ENCODE assay signal across 8 cellular contexts in genomic region chr10:37856881-37857286, GRCh38. TPM values are rescaled to one million over a fixed set of nuclear protein-coding genes. Genes with fewer than 3 reads are reported as not detected.
DNase-seq lines count a peak whose midpoint lies in the region; ATAC-seq and TF ChIP-seq lines count a peak whose summit lies in the region.

No MANE protein-coding gene starts in this region.

- H3K9me3 ChIP-seq in SK-N-MC (ENCODE audit: low read depth, low read length) (no peaks in the 10 kb centered on the region), breast epithelium (no peaks in the 10 kb centered on the region), left lung (no peaks in the 10 kb centered on the region)

- H3K4me3 ChIP-seq in SK-N-MC (peak overlapping the region; percentile 77), breast epithelium (peak overlapping the region; percentile 78 to 86 (median 86)), left lung (peak overlapping the region; percentile 74 to 78)

- H3K9ac ChIP-seq in SK-N-MC (ENCODE audit: insufficient read length): peak overlapping the region; percentile 89

- intact Hi-C loops in breast epithelium (cut with DNase I; ENCODE audit: low total_unique reads) (no loop called here), left lung (cut with DNase I) (no loop called here)

- H3K4me1 ChIP-seq in breast epithelium (no peaks in the 10 kb centered on the region), left lung (peaks cover 0 to 31% of the 10 kb centered on the region in 2 donors)

- peak; percentile 28 for DNase-seq in AG08396 (ENCODE audit: low spot score)
- DNase-seq in SK-N-MC (ENCODE audit: low read depth, low spot score): no peak
- peak in 1 of 2 donors; percentile 24 for DNase-seq in breast epithelium (ENCODE audit: low spot score in 2 of 2)
- peak; percentile 40 to 57 for DNase-seq in left lung
- DNase-seq in stimulated activated CD8-positive, alpha-beta memory T cell treated with anti-CD3 and anti-CD28 coated beads, Interleukin-15, amount 100 ng/mL, for 24 hours (ENCODE audit: low read depth): peak; percentile 2
- DNase-seq in COLO829 (ENCODE audit: low spot score): no peak

- H3K36me3 ChIP-seq in SK-N-MC (ENCODE audit: insufficient read depth, low read length): peaks cover 3% of the 10 kb centered on the region; the same call in 1 of the 2 replicates
- H3K36me3 ChIP-seq in breast epithelium: no peaks in the 10 kb centered on the region
- H3K36me3 ChIP-seq in left lung: peaks cover 0 to 10% of the 10 kb centered on the region in 2 donors

- H3K27ac ChIP-seq in SK-N-MC (no peak overlapping the region), breast epithelium (peak overlapping the region; percentile 100), left lung (peak overlapping the region; percentile 97 to 100)

- TF ChIP-seq CTCF in breast epithelium (IDR thresholded peaks at IDR 0.05) (no peak), left lung (IDR thresholded peaks at IDR 0.05) (no peak)

- no peak for TF ChIP-seq POLR2A in breast epithelium (IDR thresholded peaks at IDR 0.05)

- peak; percentile 2 for ATAC-seq in GM18868 (IDR thresholded peaks at IDR 0.05; ENCODE audit: unreplicated experiment)
- peak; percentile 19 for ATAC-seq in HG03066 (IDR thresholded peaks at IDR 0.05; ENCODE audit: low read depth, unreplicated experiment)
- peak; percentile 9 for ATAC-seq in left lung

- no peaks in the 10 kb centered on the region for H3K27me3 ChIP-seq in breast epithelium
- H3K27me3 ChIP-seq in left lung: no peaks in the 10 kb centered on the region

RNA-seq across cellular contexts. Expression of gene ZNF248, which starts 0.5 kb away (rescaled TPM):
- total RNA-seq in breast epithelium: 10 to 100 TPM; 11.0 to 29.6 (median 19.7) TPM
- 10 to 100 TPM; 12.0 to 14.3 TPM for total RNA-seq in left lung

Comparison
In these comparisons a context has a peak if more than half of its experiments do, and no peak if none do; other contexts are left out.
1. DNase-seq: peak in AG08396 (single experiment), left lung (2 of 2) and stimulated activated CD8-positive, alpha-beta memory T cell treated with anti-CD3 and anti-CD28 coated beads, Interleukin-15, amount 100 ng/mL, for 24 hours (single experiment); none in SK-N-MC (single experiment) and COLO829 (single experiment).
2. Peak in every context shown above with its lines, with median percentiles within 50 percentile points of each other: ATAC-seq and H3K4me3 ChIP-seq.